ENCODE assay signal across 30 cellular contexts in genomic region chr10:47095211-47095610, GRCh38.
"Had no signal": no experiment of that assay in that cellular context is flagged by ENCODE, and none has a peak within 500 bp of the region (broad histone marks: within the 10 kb centered on the region; RNA-seq: fewer than 3 reads in every experiment).

No MANE protein-coding gene starts in this region.

- H3K4me3 ChIP-seq: left lung, lung, mucosa of descending colon, ovary, right atrium auricular region, right lobe of liver, skin epidermis, spleen, tibial nerve, upper lobe of left lung had no signal

- H3K4me3 Mint-ChIP-seq: mesothelial cell of epicardium; naive thymus-derived CD4-positive, alpha-beta T cell; natural killer cell treated with Interleukin-12 subunit alpha and Interleukin-12 subunit beta and Interleukin-15 and Interleukin-18, amount 100 ng/mL, for 72 hours; neural crest cell; stimulated activated memory B cell treated with anti-CD40 and anti-IgM and Interleukin-4, amounts not matched to agents 10 μg/mL and 1 μg/mL and 100 μg/mL, for 72 hours; stimulated activated naive CD8-positive, alpha-beta T cell treated with anti-CD3 and anti-CD28 coated beads, Interleukin-15, amount 100 ng/mL, for 72 hours had no signal

- H3K4me1 ChIP-seq: left lung, right atrium auricular region, right lobe of liver, spleen, tibial nerve, upper lobe of left lung had no signal

- DNase-seq: head of caudate nucleus; hippocampal formation; kidney; left colon; left lung; mesendoderm; mucosa of descending colon; naive thymus-derived CD4-positive, alpha-beta T cell; occipital lobe; ovary; right lobe of liver; spleen; stimulated activated CD4-positive, alpha-beta T cell treated with anti-CD3 and anti-CD28 coated beads, Interleukin-1b, Interleukin-23, amount 100 ng/mL, for 48 hours; stimulated activated CD4-positive, alpha-beta T cell treated with anti-CD3 and anti-CD28 coated beads, Interleukin-2, amount 100 ng/mL, for 48 hours; stimulated activated CD4-positive, alpha-beta T cell treated with anti-CD3 and anti-CD28 coated beads, Interleukin-4, amount 100 ng/mL, for 4 hours; stimulated activated CD8-positive, alpha-beta memory T cell treated with anti-CD3 and anti-CD28 coated beads, Interleukin-4, amount 100 ng/mL, for 48 hours; stimulated activated naive CD4-positive, alpha-beta T cell treated with Interleukin-2 at 50 U/mL for 16 hours; stimulated activated naive CD8-positive, alpha-beta T cell treated with anti-CD3 and anti-CD28 coated beads, Interleukin-15, amount 100 ng/mL, for 72 hours; substantia nigra had no signal

- ATAC-seq: left colon; left lung; mucosa of descending colon; naive thymus-derived CD4-positive, alpha-beta T cell; natural killer cell treated with Interleukin-12 subunit alpha and Interleukin-12 subunit beta and Interleukin-15 and Interleukin-18, amount 100 ng/mL, for 72 hours; right lobe of liver; stimulated activated memory B cell treated with anti-CD40 and anti-IgM and Interleukin-4, amounts not matched to agents 10 μg/mL and 1 μg/mL and 100 μg/mL, for 72 hours; stimulated activated naive CD8-positive, alpha-beta T cell treated with anti-CD3 and anti-CD28 coated beads, Interleukin-15, amount 100 ng/mL, for 72 hours had no signal

- H3K9me3 ChIP-seq: left lung, mucosa of descending colon, neutrophil, ovary, right atrium auricular region, right lobe of liver, spleen, tibial nerve, upper lobe of left lung had no signal

- H3K9me3 Mint-ChIP-seq: natural killer cell treated with Interleukin-12 subunit alpha and Interleukin-12 subunit beta and Interleukin-15 and Interleukin-18, amount 100 ng/mL, for 72 hours had no signal

- H3K27me3 ChIP-seq: left lung, neutrophil, ovary, right atrium auricular region, right lobe of liver, spleen, tibial nerve, upper lobe of left lung had no signal

- H3K4me1 Mint-ChIP-seq: mesothelial cell of epicardium; stimulated activated memory B cell treated with anti-CD40 and anti-IgM and Interleukin-4, amounts not matched to agents 10 μg/mL and 1 μg/mL and 100 μg/mL, for 72 hours; stimulated activated naive CD8-positive, alpha-beta T cell treated with anti-CD3 and anti-CD28 coated beads, Interleukin-15, amount 100 ng/mL, for 72 hours had no signal

- H3K27me3 Mint-ChIP-seq: stimulated activated naive CD8-positive, alpha-beta T cell treated with anti-CD3 and anti-CD28 coated beads, Interleukin-15, amount 100 ng/mL, for 72 hours had no signal

- H3K27ac ChIP-seq: left lung, neutrophil, ovary, right atrium auricular region, right lobe of liver, skin epidermis, spleen, tibial nerve, upper lobe of left lung had no signal

- H3K36me3 Mint-ChIP-seq: mesothelial cell of epicardium; natural killer cell treated with Interleukin-12 subunit alpha and Interleukin-12 subunit beta and Interleukin-15 and Interleukin-18, amount 100 ng/mL, for 72 hours; stimulated activated memory B cell treated with anti-CD40 and anti-IgM and Interleukin-4, amounts not matched to agents 10 μg/mL and 1 μg/mL and 100 μg/mL, for 72 hours had no signal

- H3K27ac Mint-ChIP-seq: mesothelial cell of epicardium; natural killer cell treated with Interleukin-12 subunit alpha and Interleukin-12 subunit beta and Interleukin-15 and Interleukin-18, amount 100 ng/mL, for 72 hours; progenitor cell of endocrine pancreas; stimulated activated memory B cell treated with anti-CD40 and anti-IgM and Interleukin-4, amounts not matched to agents 10 μg/mL and 1 μg/mL and 100 μg/mL, for 72 hours; stimulated activated naive CD8-positive, alpha-beta T cell treated with anti-CD3 and anti-CD28 coated beads, Interleukin-15, amount 100 ng/mL, for 72 hours had no signal

- H3K36me3 ChIP-seq: left lung, neutrophil, ovary, right atrium auricular region, right lobe of liver, spleen, tibial nerve, upper lobe of left lung had no signal
